In genomic region chr16:57920215-57920890, GRCh38 we compare ENCODE assay signal across 21 cellular contexts. TPM values are rescaled to one million over a fixed set of nuclear protein-coding genes. Genes with fewer than 3 reads are reported as not detected.
"Had no signal": no experiment of that assay in that cellular context is flagged by ENCODE, and none has a peak within 500 bp of the region (broad histone marks: within the 10 kb centered on the region; RNA-seq: fewer than 3 reads in every experiment).

No MANE protein-coding gene starts in this region.

- H3K27me3 ChIP-seq: brain microvascular endothelial cell, colonic mucosa, gastrocnemius medialis, neutrophil, upper lobe of left lung had no signal

- DNase-seq: brain microvascular endothelial cell; caudate nucleus; colonic mucosa; dermis blood vessel endothelial cell; gastrocnemius medialis; heart right ventricle; islet precursor cell; left cardiac atrium; left ventricle myocardium inferior; lower lobe of right lung; mesendoderm; naive B cell; stimulated activated naive CD4-positive, alpha-beta T cell treated with Interleukin-2 at 50 U/mL for 16 hours; tibial artery; upper lobe of left lung had no signal

- H3K36me3 ChIP-seq: brain microvascular endothelial cell, colonic mucosa, gastrocnemius medialis, heart right ventricle, left ventricle myocardium inferior, lower lobe of right lung, neutrophil, tibial artery, upper lobe of left lung had no signal

- H3K4me1 ChIP-seq: colonic mucosa, gastrocnemius medialis, heart right ventricle, left ventricle myocardium inferior, lower lobe of right lung, tibial artery, upper lobe of left lung had no signal

- ATAC-seq: gastrocnemius medialis, left cardiac atrium, lower lobe of right lung, sciatic nerve had no signal

- H3K9me3 ChIP-seq: colonic mucosa, lower lobe of right lung, neutrophil, upper lobe of left lung had no signal

- H3K4me3 ChIP-seq: colonic mucosa, gastrocnemius medialis, heart right ventricle, left ventricle myocardium inferior, lower lobe of right lung, tibial artery, upper lobe of left lung had no signal

- H3K27ac ChIP-seq: brain microvascular endothelial cell, colonic mucosa, gastrocnemius medialis, heart right ventricle, left ventricle myocardium inferior, lower lobe of right lung, neutrophil, tibial artery, upper lobe of left lung had no signal

RNA-seq across cellular contexts. Expression of gene CNGB1, which starts 50.6 kb away (rescaled TPM):
- total RNA-seq: dermis blood vessel endothelial cell, fibroblast of lung, gastrocnemius medialis, heart right ventricle, left cardiac atrium, left ventricle myocardium inferior, osteocyte, posterior vena cava, sciatic nerve, skeletal muscle tissue had no signal
- polyA plus RNA-seq: fibroblast of lung, heart right ventricle had no signal
